Comparison of ENCODE assay signal across 1 cellular context in genomic region chr6:53685773-53686172, GRCh38. TPM values are rescaled to one million over a fixed set of nuclear protein-coding genes. Genes with fewer than 3 reads are reported as not detected.
"Had no signal": no experiment of that assay in that cellular context is flagged by ENCODE, and none has a peak within 500 bp of the region (broad histone marks: within the 10 kb centered on the region; RNA-seq: fewer than 3 reads in every experiment).

No MANE protein-coding gene starts in this region.

RNA-seq across cellular contexts. Expression of gene KLHL31, which starts 20.2 kb away (rescaled TPM):
- total RNA-seq: LHCN-M2 had no signal
